ENCODE assay signal across 8 cellular contexts in the genomic region with DNA sequence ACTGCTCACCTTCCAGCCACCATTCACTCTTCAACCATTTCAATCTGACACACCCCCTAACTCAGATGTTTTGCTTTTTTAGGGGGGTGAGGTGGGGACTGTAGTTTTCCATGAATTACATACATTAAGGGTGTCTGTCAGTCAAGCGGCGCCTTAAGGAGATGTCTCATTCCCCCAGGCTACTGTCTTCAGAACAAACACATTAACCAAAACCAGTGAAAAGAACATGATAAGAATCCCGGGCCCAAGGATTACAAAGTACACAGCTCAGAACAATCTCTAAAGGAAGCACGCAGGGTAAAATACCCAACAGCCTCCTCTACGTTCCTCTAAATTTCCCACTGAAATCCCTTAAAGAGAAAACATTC.
DNase-seq lines count a peak whose midpoint lies in the region; ATAC-seq, FAIRE-seq and TF ChIP-seq lines count a peak whose summit lies in the region.

No MANE protein-coding gene starts in this region.

- RAD21 ChIA-PET in GM12878 (lab: Charles Lee; ENCODE audit: unreplicated experiment) = interaction anchor here (0.7 to 6.4 kb wide), 22 partner anchors 22 to 272 kb away, joined by 3 to 151 read pairs (median 8); a partner anchor contains a TSS

- ATAC-seq in HG02759 (IDR thresholded peaks at IDR 0.05; ENCODE audit: unreplicated experiment) (peak; percentile 1), GM12878 (peak; percentile 4), right lobe of liver (peak in 3 of 4 donors; percentile 1 to 2 (median 1)), HG03439 (IDR thresholded peaks at IDR 0.05; ENCODE audit: unreplicated experiment) (no peak), HG03521 (IDR thresholded peaks at IDR 0.05; ENCODE audit: unreplicated experiment) (no peak), GM18498 (IDR thresholded peaks at IDR 0.05; ENCODE audit: unreplicated experiment) (no peak)

- no peak for TF ChIP-seq EP300 in GM12878 (IDR thresholded peaks at IDR 0.05; ENCODE audit: borderline replicate concordance in 1 of 2, control insufficient read depth in 1 of 2, low read depth in 2 of 2, low read length in 2 of 2)

- H3K4me1 ChIP-seq in A673 (ENCODE audit: insufficient read depth, low read length, poor library complexity, severe bottlenecking) = peaks cover 20% of the 10 kb centered on the region
- peaks cover 23% of the 10 kb centered on the region for H3K4me1 ChIP-seq in GM12878 (ENCODE audit: control insufficient read depth, insufficient read depth, low read length)
- peaks cover 0 to 22% (median 2%) of the 10 kb centered on the region in 4 donors for H3K4me1 ChIP-seq in right lobe of liver
- H3K4me1 ChIP-seq in thymus (ENCODE audit: control insufficient read depth, insufficient read depth, low read length) = peaks cover 11% of the 10 kb centered on the region

- TF ChIP-seq POLR2A in GM12878 (IDR thresholded peaks at IDR 0.05; ENCODE audit: low read depth, low read length) (no peak), right lobe of liver (IDR thresholded peaks at IDR 0.05) (no peak)

- peak overlapping the region; percentile 92 for H3K4me2 ChIP-seq in GM12878 (ENCODE audit: control insufficient read depth, insufficient read depth)

- WGBS in GM12878 (ENCODE audit: insufficient coverage, insufficient replicate concordance, low lambda C conversion rate, missing lambda C conversion rate) = 0% methylated on average over 5 of the region's 5 CpGs
- WGBS in right lobe of liver (ENCODE audit: insufficient coverage, low coverage, low lambda C conversion rate, missing lambda C conversion rate) = 7% methylated on average over 5 of the region's 5 CpGs
- 30% methylated on average over 5 of the region's 5 CpGs for WGBS in thymus

- BruUV-seq in A673 (replicated peaks; lab: Mats Ljungman, UMichigan) (TSS peak; percentile 93), GM12878 (replicated peaks; lab: Mats Ljungman, UMichigan) (TSS peak; percentile 91)

- H3K9me3 ChIP-seq in A673 (ENCODE audit: low read depth, low read length, poor library complexity, severe bottlenecking) = no peaks in the 10 kb centered on the region
- H3K9me3 ChIP-seq in GM12878 (replicated peaks; ENCODE audit: control insufficient read depth, insufficient read depth, low read length) = no peaks in the 10 kb centered on the region; the same call in 2 of the 3 replicates
- H3K9me3 ChIP-seq in right lobe of liver = no peaks in the 10 kb centered on the region
- no peaks in the 10 kb centered on the region for H3K9me3 ChIP-seq in thymus (ENCODE audit: control insufficient read depth)

- no peak for FAIRE-seq in GM12878 (lab: Jason Lieb, UNC)

- no peak for TF ChIP-seq CTCF in A673 (conservative IDR thresholded peaks at IDR 0.05; ENCODE audit: low read depth, low read length)
- no peak for TF ChIP-seq CTCF in GM12878 (IDR thresholded peaks at IDR 0.05 in 2 of 3, conservative IDR thresholded peaks at IDR 0.05 in 1 of 3; ENCODE audit: control insufficient read depth in 2 of 3, extremely low read depth in 1 of 3, insufficient read depth in 1 of 3, low read depth in 3 of 3, low read length in 3 of 3)
- TF ChIP-seq CTCF in right lobe of liver (IDR thresholded peaks at IDR 0.05) = no peak

- no peak for DNase-seq in A673 (ENCODE audit: low spot score)
- DNase-seq in GM12878 (ENCODE audit: low read depth, low spot score) = no peak
- no peak for DNase-seq in right lobe of liver

- H2AFZ ChIP-seq in GM12878 (ENCODE audit: control insufficient read depth, low read depth, low read length) = peak overlapping the region; percentile 1; the same call in 1 of the 2 replicates

- H3K27ac ChIP-seq in A673 (ENCODE audit: low read depth, low read length, poor library complexity, severe bottlenecking) (peak overlapping the region; percentile 92), GM12878 (ENCODE audit: control insufficient read depth, insufficient read depth) (peak overlapping the region; percentile 86), right lobe of liver (peak overlapping the region; percentile 83 to 92 (median 92)), thymus (ENCODE audit: low read depth) (peak overlapping the region; percentile 97)

- POLR2A ChIA-PET in A673 (lab: Charles Lee; ENCODE audit: low non-redundant PET) (no interaction called here), GM12878 (lab: Charles Lee) (interaction anchor here (1.0 to 5.4 kb wide), 15 partner anchors 11 to 272 kb away, joined by 3 to 58 read pairs (median 7); a partner anchor contains a TSS)

- CTCF ChIA-PET in A673 (lab: Charles Lee) (interaction anchor here (1.0 to 1.4 kb wide), 2 partner anchors 167 to 272 kb away, joined by 3 to 8 read pairs; no protein-coding TSS in a partner anchor), GM12878 (lab: Yijun Ruan, JAX) (interaction anchor here (0.8 to 4.1 kb wide), 14 partner anchors 23 to 286 kb away, joined by 3 to 64 read pairs (median 4); no protein-coding TSS in a partner anchor)

- H3K27me3 ChIP-seq in A673 (replicated peaks; ENCODE audit: insufficient read depth, low read depth, low read length, poor library complexity) = no peaks in the 10 kb centered on the region
- H3K27me3 ChIP-seq in GM12878 (replicated peaks in 1 of 2; ENCODE audit: control insufficient read depth in 2 of 2, insufficient read depth in 2 of 2, low read length in 1 of 2) = no peaks in the 10 kb centered on the region
- H3K27me3 ChIP-seq in right lobe of liver = no peaks in the 10 kb centered on the region
- H3K27me3 ChIP-seq in thymus (ENCODE audit: control insufficient read depth, insufficient read depth) = no peaks in the 10 kb centered on the region

- H3K4me3 ChIP-seq in A673 (ENCODE audit: low read depth, low read length, poor library complexity, severe bottlenecking) (peak overlapping the region; percentile 78), GM12878 (peak overlapping the region; percentile 88), right lobe of liver (peak overlapping the region; percentile 52 to 80 (median 76)), thymus (ENCODE audit: low read length) (peak overlapping the region; percentile 80)

- no peak for TF ChIP-seq RAD21 in GM12878 (IDR thresholded peaks at IDR 0.05; ENCODE audit: insufficient read depth, low read depth, low read length)

- intact Hi-C loops in A673 (cut with micrococcal nuclease; ENCODE audit: unreplicated experiment) (loop anchor here (1.0 to 10.0 kb wide), 3 partner anchors 108 to 180 kb away; a partner anchor contains a TSS), GM12878 (cut with micrococcal nuclease; ENCODE audit: unreplicated experiment) (loop anchor here (1.0 to 5.0 kb wide), 5 partner anchors 110 to 285 kb away; a partner anchor contains a TSS), right lobe of liver (cut with DNase I) (loop anchor here (10.0 kb wide), 2 partner anchors 52 to 62 kb away; a partner anchor contains a TSS)

- no peaks in the 10 kb centered on the region for H3K36me3 ChIP-seq in A673 (ENCODE audit: insufficient read depth, low read length, poor library complexity, severe bottlenecking)
- H3K36me3 ChIP-seq in GM12878 (ENCODE audit: control insufficient read depth in 2 of 2, insufficient read depth in 2 of 2, low read length in 1 of 2) = no peaks in the 10 kb centered on the region
- H3K36me3 ChIP-seq in right lobe of liver = no peaks in the 10 kb centered on the region
- no peaks in the 10 kb centered on the region for H3K36me3 ChIP-seq in thymus (ENCODE audit: control insufficient read depth, insufficient read depth)

- peaks cover 45% of the 10 kb centered on the region for H3K79me2 ChIP-seq in GM12878 (ENCODE audit: control insufficient read depth, insufficient read depth, low read length)

- peak overlapping the region; percentile 80 for H3K9ac ChIP-seq in GM12878 (ENCODE audit: control insufficient read depth, insufficient read depth, low read length)

- no peaks in the 10 kb centered on the region for H4K20me1 ChIP-seq in GM12878 (ENCODE audit: control insufficient read depth, insufficient read depth)

- in situ Hi-C loops in GM12878 (cut with MboI) = loop anchor here (5.0 kb wide), 2 partner anchors 120 to 185 kb away; no protein-coding TSS in a partner anchor

- SMC1A ChIA-PET in GM12878 (lab: Charles Lee; ENCODE audit: uncharacterized antibody, unreplicated experiment) = interaction anchor here (1.0 to 9.3 kb wide), 23 partner anchors 18 to 281 kb away, joined by 3 to 144 read pairs (median 8); a partner anchor contains a TSS

TF ChIP-seq in GM12878, 131 proteins besides CTCF, POLR2A, EP300 and RAD21 (continues in another document):
- TF ChIP-seq, protein P1, sequence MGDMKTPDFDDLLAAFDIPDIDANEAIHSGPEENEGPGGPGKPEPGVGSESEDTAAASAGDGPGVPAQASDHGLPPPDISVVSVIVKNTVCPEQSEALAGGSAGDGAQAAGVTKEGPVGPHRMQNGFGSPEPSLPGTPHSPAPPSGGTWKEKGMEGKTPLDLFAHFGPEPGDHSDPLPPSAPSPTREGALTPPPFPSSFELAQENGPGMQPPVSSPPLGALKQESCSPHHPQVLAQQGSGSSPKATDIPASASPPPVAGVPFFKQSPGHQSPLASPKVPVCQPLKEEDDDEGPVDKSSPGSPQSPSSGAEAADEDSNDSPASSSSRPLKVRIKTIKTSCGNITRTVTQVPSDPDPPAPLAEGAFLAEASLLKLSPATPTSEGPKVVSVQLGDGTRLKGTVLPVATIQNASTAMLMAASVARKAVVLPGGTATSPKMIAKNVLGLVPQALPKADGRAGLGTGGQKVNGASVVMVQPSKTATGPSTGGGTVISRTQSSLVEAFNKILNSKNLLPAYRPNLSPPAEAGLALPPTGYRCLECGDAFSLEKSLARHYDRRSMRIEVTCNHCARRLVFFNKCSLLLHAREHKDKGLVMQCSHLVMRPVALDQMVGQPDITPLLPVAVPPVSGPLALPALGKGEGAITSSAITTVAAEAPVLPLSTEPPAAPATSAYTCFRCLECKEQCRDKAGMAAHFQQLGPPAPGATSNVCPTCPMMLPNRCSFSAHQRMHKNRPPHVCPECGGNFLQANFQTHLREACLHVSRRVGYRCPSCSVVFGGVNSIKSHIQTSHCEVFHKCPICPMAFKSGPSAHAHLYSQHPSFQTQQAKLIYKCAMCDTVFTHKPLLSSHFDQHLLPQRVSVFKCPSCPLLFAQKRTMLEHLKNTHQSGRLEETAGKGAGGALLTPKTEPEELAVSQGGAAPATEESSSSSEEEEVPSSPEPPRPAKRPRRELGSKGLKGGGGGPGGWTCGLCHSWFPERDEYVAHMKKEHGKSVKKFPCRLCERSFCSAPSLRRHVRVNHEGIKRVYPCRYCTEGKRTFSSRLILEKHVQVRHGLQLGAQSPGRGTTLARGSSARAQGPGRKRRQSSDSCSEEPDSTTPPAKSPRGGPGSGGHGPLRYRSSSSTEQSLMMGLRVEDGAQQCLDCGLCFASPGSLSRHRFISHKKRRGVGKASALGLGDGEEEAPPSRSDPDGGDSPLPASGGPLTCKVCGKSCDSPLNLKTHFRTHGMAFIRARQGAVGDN (IDR thresholded peaks at IDR 0.05) = 0 out of 2 replicates have a peak, but pooled peaks have one; percentile 36

Comparison
In these comparisons a context has a peak if more than half of its experiments do, and no peak if none do; other contexts are left out.
1. ATAC-seq: peak in HG02759 (single experiment), GM12878 (single experiment) and right lobe of liver (3 of 4); none in HG03439 (single experiment), HG03521 (single experiment) and GM18498 (single experiment).
2. Peak in every context shown above with its lines, with median percentiles within 50 percentile points of each other: H3K27ac ChIP-seq and H3K4me3 ChIP-seq.